32 cellular contexts compared by ENCODE assay signal in the genomic region with DNA sequence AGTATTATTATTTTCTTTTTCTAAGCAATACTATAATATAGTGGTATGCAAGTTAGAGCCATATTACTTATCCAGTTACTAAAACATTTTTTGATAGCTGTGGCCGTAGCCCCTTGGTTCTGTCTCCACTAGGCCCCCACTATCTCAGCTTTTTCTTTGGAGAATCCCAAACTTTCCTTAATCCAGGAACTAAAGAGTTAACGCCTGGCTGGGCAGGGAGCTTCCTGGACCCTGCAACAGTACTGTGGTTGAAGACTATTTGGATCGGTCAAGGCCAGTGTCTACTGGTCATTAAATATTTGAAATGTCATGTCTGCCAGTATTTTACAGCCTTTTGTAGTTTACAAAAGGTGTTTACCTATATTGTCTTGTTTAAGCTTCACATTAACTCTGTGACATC.
"Had no signal": no experiment of that assay in that cellular context is flagged by ENCODE, and none has a peak within 500 bp of the region (broad histone marks: within the 10 kb centered on the region; RNA-seq: fewer than 3 reads in every experiment).

No MANE protein-coding gene starts in this region.

- H3K9me3 ChIP-seq: ovary, testis, upper lobe of right lung, uterus had no signal

- H3K27me3 ChIP-seq: neural progenitor cell, ovary, spleen, suprapubic skin, testis, tibial artery, transverse colon, upper lobe of right lung, uterus had no signal

- H3K27ac Mint-ChIP-seq: naive thymus-derived CD4-positive, alpha-beta T cell; natural killer cell; nephron; neural progenitor cell; progenitor cell of endocrine pancreas; stimulated activated memory B cell treated with anti-CD40 and anti-IgM and Interleukin-4, amounts not matched to agents 10 μg/mL and 1 μg/mL and 100 μg/mL, for 72 hours; type B pancreatic cell had no signal

- ATAC-seq: naive thymus-derived CD4-positive, alpha-beta T cell; natural killer cell; psoas muscle; right cardiac atrium; sciatic nerve; stimulated activated memory B cell treated with anti-CD40 and anti-IgM and Interleukin-4, amounts not matched to agents 10 μg/mL and 1 μg/mL and 100 μg/mL, for 72 hours; stimulated activated naive CD8-positive, alpha-beta T cell treated with anti-CD3 and anti-CD28 coated beads, Interleukin-15, amount 100 ng/mL, for 72 hours; stimulated activated naive CD8-positive, alpha-beta T cell treated with anti-CD3 and anti-CD28 coated beads, Interleukin-15, Interleukin-2, amounts not matched to agents 100 U/mL and 50 U/mL, for 24 hours; upper lobe of right lung had no signal

- H3K9ac ChIP-seq: neural progenitor cell, parathyroid adenoma had no signal

- H3K27me3 Mint-ChIP-seq: progenitor cell of endocrine pancreas; stimulated activated naive CD8-positive, alpha-beta T cell treated with anti-CD3 and anti-CD28 coated beads, Interleukin-15, amount 100 ng/mL, for 72 hours had no signal

- H3K4me1 Mint-ChIP-seq: natural killer cell; nephron; neural progenitor cell; stimulated activated memory B cell treated with anti-CD40 and anti-IgM and Interleukin-4, amounts not matched to agents 10 μg/mL and 1 μg/mL and 100 μg/mL, for 72 hours; stimulated activated naive CD8-positive, alpha-beta T cell treated with anti-CD3 and anti-CD28 coated beads, Interleukin-15, amount 100 ng/mL, for 72 hours had no signal

- DNase-seq: naive thymus-derived CD4-positive, alpha-beta T cell; natural killer cell; occipital lobe; ovary; posterior cingulate gyrus; psoas muscle; right cardiac atrium; spleen; stimulated activated CD4-positive, alpha-beta T cell treated with anti-CD3 and anti-CD28 coated beads, Interleukin-12 subunit alpha, Interleukin-12 subunit beta, amount 100 ng/mL, for 4 hours; stimulated activated CD4-positive, alpha-beta T cell treated with anti-CD3 and anti-CD28 coated beads, Interleukin-1b, Interleukin-23, amount 100 ng/mL, for 48 hours; stimulated activated CD4-positive, alpha-beta T cell treated with anti-CD3 and anti-CD28 coated beads, Interleukin-4, amount 100 ng/mL, for 1 hour; stimulated activated CD4-positive, alpha-beta T cell treated with anti-CD3 and anti-CD28 coated beads, Interleukin-4, amount 100 ng/mL, for 4 hours; stimulated activated CD8-positive, alpha-beta memory T cell treated with anti-CD3 and anti-CD28 coated beads, Interleukin-4, amount 100 ng/mL, for 48 hours; stimulated activated naive CD4-positive, alpha-beta T cell; stimulated activated naive CD8-positive, alpha-beta T cell treated with anti-CD3 and anti-CD28 coated beads, Interleukin-15, amount 100 ng/mL, for 72 hours; stimulated activated naive CD8-positive, alpha-beta T cell treated with anti-CD3 and anti-CD28 coated beads, Interleukin-15, Interleukin-2, amounts not matched to agents 100 U/mL and 50 U/mL, for 24 hours; substantia nigra; testis; tibial artery; transverse colon; upper lobe of right lung; uterus had no signal

- H3K79me2 ChIP-seq: parathyroid adenoma had no signal

- H3K4me1 ChIP-seq: neural progenitor cell, parathyroid adenoma, psoas muscle, spleen, suprapubic skin, testis, tibial artery, transverse colon, upper lobe of right lung, uterus had no signal

- H3K4me2 ChIP-seq: neural progenitor cell, smooth muscle cell had no signal

- H3K36me3 Mint-ChIP-seq: neural progenitor cell, type B pancreatic cell had no signal

- H3K4me3 ChIP-seq: neural progenitor cell, ovary, psoas muscle, skin epidermis, smooth muscle cell, spleen, suprapubic skin, testis, tibial artery, transverse colon, upper lobe of right lung, uterus had no signal

- H2AFZ ChIP-seq: neural progenitor cell, parathyroid adenoma had no signal

- H3K4me3 Mint-ChIP-seq: naive thymus-derived CD4-positive, alpha-beta T cell; natural killer cell; nephron; neural progenitor cell; stimulated activated memory B cell treated with anti-CD40 and anti-IgM and Interleukin-4, amounts not matched to agents 10 μg/mL and 1 μg/mL and 100 μg/mL, for 72 hours; stimulated activated naive CD8-positive, alpha-beta T cell treated with anti-CD3 and anti-CD28 coated beads, Interleukin-15, amount 100 ng/mL, for 72 hours; type B pancreatic cell had no signal

- H3K27ac ChIP-seq: neural progenitor cell, ovary, parathyroid adenoma, psoas muscle, skin epidermis, spleen, suprapubic skin, testis, tibial artery, transverse colon, upper lobe of right lung, uterus had no signal

- H3K36me3 ChIP-seq: neural progenitor cell, ovary, spleen, suprapubic skin, tibial artery, transverse colon, upper lobe of right lung, uterus had no signal
